2 cellular contexts compared by ENCODE assay signal in the genomic region with DNA sequence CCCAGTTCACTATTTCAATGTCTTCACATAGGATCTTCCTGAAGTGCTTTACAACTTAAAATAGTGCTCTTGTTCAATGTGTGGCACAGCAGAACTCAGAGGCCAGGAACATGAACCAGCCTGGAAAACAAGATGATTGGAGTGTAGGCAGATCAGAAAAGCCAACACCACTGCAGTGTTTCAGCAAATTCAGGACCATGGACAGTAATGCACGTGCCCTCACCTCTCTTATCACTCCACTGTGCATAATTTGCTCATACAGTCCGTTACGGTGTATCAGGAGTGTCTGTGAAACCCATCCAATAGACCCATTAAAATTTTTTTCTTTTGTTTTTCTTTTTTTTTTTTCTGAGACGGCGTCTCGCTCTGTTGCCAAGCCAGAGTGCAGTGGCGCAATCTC.
TF ChIP-seq lines count a peak whose summit lies in the region.

No MANE protein-coding gene starts in this region.

TF ChIP-seq in IMR-90, 13 proteins besides CTCF, POLR2A, EP300 and RAD21:
- TF ChIP-seq, protein P1, sequence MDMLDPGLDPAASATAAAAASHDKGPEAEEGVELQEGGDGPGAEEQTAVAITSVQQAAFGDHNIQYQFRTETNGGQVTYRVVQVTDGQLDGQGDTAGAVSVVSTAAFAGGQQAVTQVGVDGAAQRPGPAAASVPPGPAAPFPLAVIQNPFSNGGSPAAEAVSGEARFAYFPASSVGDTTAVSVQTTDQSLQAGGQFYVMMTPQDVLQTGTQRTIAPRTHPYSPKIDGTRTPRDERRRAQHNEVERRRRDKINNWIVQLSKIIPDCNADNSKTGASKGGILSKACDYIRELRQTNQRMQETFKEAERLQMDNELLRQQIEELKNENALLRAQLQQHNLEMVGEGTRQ (IDR thresholded peaks at IDR 0.05; ENCODE audit: low read depth, low read length) = peak; percentile 27; the same call in 1 of the 2 replicates
- TF ChIP-seq FOS (IDR thresholded peaks at IDR 0.05; ENCODE audit: low read depth, low read length) = no peak
- no peak for TF ChIP-seq CHD1 (IDR thresholded peaks at IDR 0.05; ENCODE audit: low read depth, low read length)
- TF ChIP-seq BHLHE40 (IDR thresholded peaks at IDR 0.05; ENCODE audit: low read depth, low read length) = peak; percentile 96
- TF ChIP-seq MXI1 (IDR thresholded peaks at IDR 0.05; ENCODE audit: borderline replicate concordance, low read depth, low read length) = peak; percentile 15; the same call in 1 of the 2 replicates
- no peak for TF ChIP-seq RFX5 (IDR thresholded peaks at IDR 0.05; ENCODE audit: low read depth, low read length)

TF ChIP-seq in WTC11, 78 proteins besides CTCF, POLR2A, EP300 and RAD21:
- 0 out of 2 replicates have a peak, but pooled peaks have one; percentile 55 for TF ChIP-seq FOXP4 (CRISPR knock-in tag; IDR thresholded peaks at IDR 0.05)
- 0 out of 2 replicates have a peak, but pooled peaks have one; percentile 22 for TF ChIP-seq ZNF232 (CRISPR knock-in tag; IDR thresholded peaks at IDR 0.05)
- TF ChIP-seq, protein P2, sequence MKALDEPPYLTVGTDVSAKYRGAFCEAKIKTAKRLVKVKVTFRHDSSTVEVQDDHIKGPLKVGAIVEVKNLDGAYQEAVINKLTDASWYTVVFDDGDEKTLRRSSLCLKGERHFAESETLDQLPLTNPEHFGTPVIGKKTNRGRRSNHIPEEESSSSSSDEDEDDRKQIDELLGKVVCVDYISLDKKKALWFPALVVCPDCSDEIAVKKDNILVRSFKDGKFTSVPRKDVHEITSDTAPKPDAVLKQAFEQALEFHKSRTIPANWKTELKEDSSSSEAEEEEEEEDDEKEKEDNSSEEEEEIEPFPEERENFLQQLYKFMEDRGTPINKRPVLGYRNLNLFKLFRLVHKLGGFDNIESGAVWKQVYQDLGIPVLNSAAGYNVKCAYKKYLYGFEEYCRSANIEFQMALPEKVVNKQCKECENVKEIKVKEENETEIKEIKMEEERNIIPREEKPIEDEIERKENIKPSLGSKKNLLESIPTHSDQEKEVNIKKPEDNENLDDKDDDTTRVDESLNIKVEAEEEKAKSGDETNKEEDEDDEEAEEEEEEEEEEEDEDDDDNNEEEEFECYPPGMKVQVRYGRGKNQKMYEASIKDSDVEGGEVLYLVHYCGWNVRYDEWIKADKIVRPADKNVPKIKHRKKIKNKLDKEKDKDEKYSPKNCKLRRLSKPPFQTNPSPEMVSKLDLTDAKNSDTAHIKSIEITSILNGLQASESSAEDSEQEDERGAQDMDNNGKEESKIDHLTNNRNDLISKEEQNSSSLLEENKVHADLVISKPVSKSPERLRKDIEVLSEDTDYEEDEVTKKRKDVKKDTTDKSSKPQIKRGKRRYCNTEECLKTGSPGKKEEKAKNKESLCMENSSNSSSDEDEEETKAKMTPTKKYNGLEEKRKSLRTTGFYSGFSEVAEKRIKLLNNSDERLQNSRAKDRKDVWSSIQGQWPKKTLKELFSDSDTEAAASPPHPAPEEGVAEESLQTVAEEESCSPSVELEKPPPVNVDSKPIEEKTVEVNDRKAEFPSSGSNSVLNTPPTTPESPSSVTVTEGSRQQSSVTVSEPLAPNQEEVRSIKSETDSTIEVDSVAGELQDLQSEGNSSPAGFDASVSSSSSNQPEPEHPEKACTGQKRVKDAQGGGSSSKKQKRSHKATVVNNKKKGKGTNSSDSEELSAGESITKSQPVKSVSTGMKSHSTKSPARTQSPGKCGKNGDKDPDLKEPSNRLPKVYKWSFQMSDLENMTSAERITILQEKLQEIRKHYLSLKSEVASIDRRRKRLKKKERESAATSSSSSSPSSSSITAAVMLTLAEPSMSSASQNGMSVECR (CRISPR knock-in tag; IDR thresholded peaks at IDR 0.05; ENCODE audit: borderline replicate concordance) = peak; percentile 33; the same call in 1 of the 2 replicates
- peak; percentile 24; the same call in 1 of the 2 replicates for TF ChIP-seq NFE2L1 (CRISPR knock-in tag; IDR thresholded peaks at IDR 0.05)
- peak; percentile 55 for TF ChIP-seq GABPB1 (CRISPR knock-in tag; IDR thresholded peaks at IDR 0.05)
- TF ChIP-seq IRF1 (CRISPR knock-in tag; IDR thresholded peaks at IDR 0.05) = no peak
- no peak for TF ChIP-seq TP53 (CRISPR knock-in tag; IDR thresholded peaks at IDR 0.05)
- no peak for TF ChIP-seq ZBTB21 (CRISPR knock-in tag; IDR thresholded peaks at IDR 0.05; ENCODE audit: borderline replicate concordance)
